Comparison of ENCODE assay signal across 8 cellular contexts in the genomic region with DNA sequence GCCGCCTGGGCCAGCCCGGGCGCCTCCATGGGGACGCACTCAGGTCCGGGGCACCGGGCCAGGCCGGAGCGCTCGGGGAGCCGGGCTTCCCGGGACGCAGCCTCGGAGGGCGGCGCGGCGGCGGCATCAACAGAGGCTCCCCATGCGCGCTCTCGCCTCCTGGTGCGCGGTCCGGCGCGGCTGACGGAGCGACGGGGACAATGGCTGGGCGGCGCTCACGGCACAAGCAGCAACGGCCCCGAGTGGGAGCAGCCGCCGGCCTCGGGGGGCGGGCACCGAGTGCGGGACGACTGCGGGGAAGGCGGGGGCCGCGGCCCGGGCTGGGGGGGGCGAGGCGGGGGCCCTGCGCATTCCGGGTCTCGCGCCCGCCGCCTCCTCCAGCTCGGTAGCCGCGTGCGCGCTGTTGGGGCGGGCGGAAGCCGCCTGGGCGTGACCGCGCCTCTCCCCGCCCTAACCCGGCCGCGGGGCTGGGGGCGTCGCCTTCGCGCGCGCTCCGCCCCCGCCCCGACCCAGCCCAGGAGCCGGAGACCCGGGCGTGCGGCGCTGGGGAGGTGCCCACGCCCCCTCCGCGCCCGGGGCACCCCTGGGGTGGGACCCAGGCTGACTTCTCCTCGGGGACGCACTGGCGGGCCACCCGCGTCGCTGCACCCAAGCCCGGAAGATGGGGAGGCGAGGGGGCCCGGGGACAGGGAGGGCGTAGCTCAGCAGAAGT. TPM values are rescaled to one million over a fixed set of nuclear protein-coding genes. Genes with fewer than 3 reads are reported as not detected.
DNase-seq lines count a peak whose midpoint lies in the region; ATAC-seq and TF ChIP-seq lines count a peak whose summit lies in the region.

A gene (minus strand): TSS at position 425 of the 712 bp plus-strand sequence. CDS start 396 bp downstream, at position 29.

- H2AFZ ChIP-seq in fibroblast of lung (ENCODE audit: low read length): peak within 1 kb of the TSS; percentile 30

- H3K4me2 ChIP-seq in fibroblast of lung (ENCODE audit: extremely low read depth, insufficient read depth, low read length): peak within 1 kb of the TSS; percentile 58

- no peak for TF ChIP-seq CTCF in fibroblast of lung (conservative IDR thresholded peaks at IDR 0.05 in 1 of 2, IDR thresholded peaks at IDR 0.05 in 1 of 2; ENCODE audit: low read depth in 1 of 2, low read length in 2 of 2)
- TF ChIP-seq CTCF in neural crest cell (conservative IDR thresholded peaks at IDR 0.05): peak; percentile 29
- no peak for TF ChIP-seq CTCF in subcutaneous adipose tissue (IDR thresholded peaks at IDR 0.05; ENCODE audit: low read depth)

- peak within 1 kb of the TSS; percentile 14 for H3K27ac ChIP-seq in fibroblast of lung (ENCODE audit: insufficient read depth, low read length)

- peaks cover 39% of the 10 kb centered on the region for H3K4me1 Mint-ChIP-seq in activated T-cell treated with anti-CD3 and anti-CD28 coated beads, Interleukin-2, amount 50 U/mL, for 24 hours (ENCODE audit: low read depth)
- H3K4me1 Mint-ChIP-seq in neural crest cell: peaks cover 17% of the 10 kb centered on the region

- H4K20me1 ChIP-seq in fibroblast of lung (ENCODE audit: control insufficient read depth, extremely low read depth, insufficient read depth, low read length): no peaks in the 10 kb centered on the region

- H3K36me3 Mint-ChIP-seq in activated T-cell treated with anti-CD3 and anti-CD28 coated beads, Interleukin-2, amount 50 U/mL, for 24 hours (ENCODE audit: low read depth): peaks cover 35% of the 10 kb centered on the region
- H3K36me3 Mint-ChIP-seq in neural crest cell (ENCODE audit: low read depth): no peaks in the 10 kb centered on the region

- H3K9me3 Mint-ChIP-seq in activated T-cell treated with anti-CD3 and anti-CD28 coated beads, Interleukin-2, amount 50 U/mL, for 24 hours: no peaks in the 10 kb centered on the region
- H3K9me3 Mint-ChIP-seq in neural crest cell: peaks cover 3% of the 10 kb centered on the region

- H3K9ac ChIP-seq in fibroblast of lung (ENCODE audit: insufficient read depth, low read length): peak within 1 kb of the TSS; percentile 58

- peak; percentile 28 for DNase-seq in A172 (ENCODE audit: low spot score)
- peak; percentile 57 for DNase-seq in NOMO-1 treated with DMSO at 0.1 percent for 48 hours (lab: John Stamatoyannopoulos, UW; ENCODE audit: unreplicated experiment)
- peak; percentile 89 for DNase-seq in activated T-cell treated with anti-CD3 and anti-CD28 coated beads, Interleukin-2, amount 50 U/mL, for 24 hours
- peak; percentile 38 to 52 for DNase-seq in fibroblast of lung (ENCODE audit: low read depth in 2 of 2)
- DNase-seq in neural crest cell (ENCODE audit: low read depth, low spot score): peak; percentile 57

- peak; percentile 57 for TF ChIP-seq POLR2A in GM18526 (IDR thresholded peaks at IDR 0.05; ENCODE audit: extremely low read depth, insufficient read length)

- no peaks in the 10 kb centered on the region for H3K4me1 ChIP-seq in fibroblast of lung (ENCODE audit: control insufficient read depth, extremely low read depth, insufficient read depth, low read length)

- H3K4me3 ChIP-seq in fibroblast of lung (replicated peaks in 1 of 4; ENCODE audit: control extremely low read depth in 1 of 4, insufficient read depth in 1 of 4, low read depth in 3 of 4, low read length in 4 of 4): peak within 1 kb of the TSS; percentile 52 to 68 (median 58)

- no peaks in the 10 kb centered on the region for H3K27me3 ChIP-seq in fibroblast of lung (ENCODE audit: control insufficient read depth, insufficient read depth, low read length)

- H3K4me3 Mint-ChIP-seq in activated T-cell treated with anti-CD3 and anti-CD28 coated beads, Interleukin-2, amount 50 U/mL, for 24 hours: peak within 1 kb of the TSS; percentile 96
- peak within 1 kb of the TSS; percentile 98 for H3K4me3 Mint-ChIP-seq in neural crest cell

- H3K27ac Mint-ChIP-seq in activated T-cell treated with anti-CD3 and anti-CD28 coated beads, Interleukin-2, amount 50 U/mL, for 24 hours: peak within 1 kb of the TSS; percentile 92
- no peak within 1 kb of the TSS for H3K27ac Mint-ChIP-seq in neural crest cell (ENCODE audit: unreplicated experiment)

- H3K36me3 ChIP-seq in fibroblast of lung (ENCODE audit: control insufficient read depth, insufficient read depth, low read length): no peaks in the 10 kb centered on the region

- peaks cover 6% of the 10 kb centered on the region for H3K79me2 ChIP-seq in fibroblast of lung (ENCODE audit: control insufficient read depth, insufficient read depth, low read length)

- H3K9me3 ChIP-seq in fibroblast of lung (ENCODE audit: control insufficient read depth, insufficient read depth, low read depth, low read length): no peaks in the 10 kb centered on the region

- no peaks in the 10 kb centered on the region for H3K27me3 Mint-ChIP-seq in activated T-cell treated with anti-CD3 and anti-CD28 coated beads, Interleukin-2, amount 50 U/mL, for 24 hours
- H3K27me3 Mint-ChIP-seq in neural crest cell (ENCODE audit: low read depth): peaks cover 21% of the 10 kb centered on the region

- peak; percentile 81 for ATAC-seq in HG03045 (IDR thresholded peaks at IDR 0.05; ENCODE audit: unreplicated experiment)

RNA-seq across cellular contexts. Expression of the gene that starts here (rescaled TPM):
- total RNA-seq in A172 (2014; rRNA removed; shearing (Covaris generic)): 12.6 and 29.1 TPM in 2 replicates
- total RNA-seq in fibroblast of lung (10.8 and 19.3 TPM in 2 replicates), neural crest cell (57.3 and 62.3 TPM in 2 replicates), subcutaneous adipose tissue (10 to 100 TPM; 11.5 to 22.1 (median 18.1) TPM)
- 11.3 and 12.6 TPM in 2 replicates for polyA plus RNA-seq in fibroblast of lung
- 6.1 and 10.5 TPM in 2 replicates for polyA plus RNA-seq in fibroblast of lung (2012)
- 5.5 and 6.8 TPM in 2 replicates for polyA minus RNA-seq in fibroblast of lung (ENCODE audit: low replicate concordance)

Comparison
In these comparisons a context has a peak if more than half of its experiments do, and no peak if none do; other contexts are left out.
1. Peak in every context shown above with its lines: DNase-seq, ATAC-seq, H3K4me3 ChIP-seq and H3K27ac ChIP-seq.
2. DNase-seq: peak in every context shown above with its lines; median percentile 89 in activated T-cell treated with anti-CD3 and anti-CD28 coated beads, Interleukin-2, amount 50 U/mL, for 24 hours; 57 in NOMO-1 treated with DMSO at 0.1 percent for 48 hours; 57 in neural crest cell; 45 in fibroblast of lung; 28 in A172.